8 cellular contexts compared by ENCODE assay signal in genomic region chr7:112207106-112207592, GRCh38. TPM values are rescaled to one million over a fixed set of nuclear protein-coding genes. Genes with fewer than 3 reads are reported as not detected.
A peak's percentile ranks its signal among the peaks of the same experiment; 100 is the strongest.
DNase-seq lines count a peak whose midpoint lies in the region; ATAC-seq, FAIRE-seq and TF ChIP-seq lines count a peak whose summit lies in the region.

No MANE protein-coding gene starts in this region.

- peak; percentile 15 for FAIRE-seq in RCC 7860 (lab: Jason Lieb, UNC)

- no peaks in the 10 kb centered on the region for H3K27me3 ChIP-seq in neuron (ENCODE audit: insufficient read depth, low read length)

- peak overlapping the region; percentile 98 to 100 for H3K4me3 Mint-ChIP-seq in activated T-cell treated with anti-CD3 and anti-CD28 coated beads, Interleukin-2, amount 50 U/mL, for 72 hours

- H3K4me1 Mint-ChIP-seq in activated T-cell treated with anti-CD3 and anti-CD28 coated beads, Interleukin-2, amount 50 U/mL, for 72 hours (ENCODE audit: low read depth): peaks cover 39% of the 10 kb centered on the region

- peak overlapping the region; percentile 84 for H3K4me3 ChIP-seq in epithelial cell of esophagus (ENCODE audit: low read length)
- H3K4me3 ChIP-seq in neuron (ENCODE audit: low read length): peak overlapping the region; percentile 88

- H2AFZ ChIP-seq in neuron (ENCODE audit: low read depth, low read length): peak overlapping the region; percentile 80

- H3K4me1 ChIP-seq in neuron (ENCODE audit: insufficient read depth, low read length): peaks cover 17% of the 10 kb centered on the region

- TF ChIP-seq CTCF in epithelial cell of esophagus (IDR thresholded peaks at IDR 0.05; ENCODE audit: insufficient read depth, low read depth, low read length, missing control alignments): no peak

- H3K9me3 Mint-ChIP-seq in activated T-cell treated with anti-CD3 and anti-CD28 coated beads, Interleukin-2, amount 50 U/mL, for 72 hours: no peaks in the 10 kb centered on the region

- no peak for ATAC-seq in activated T-cell treated with anti-CD3 and anti-CD28 coated beads, Interleukin-2, amount 50 U/mL, for 72 hours (replicated peaks in 1 of 2)
- ATAC-seq in GM21447 (IDR thresholded peaks at IDR 0.05; ENCODE audit: unreplicated experiment) (no peak), GM19463 (IDR thresholded peaks at IDR 0.05; ENCODE audit: unreplicated experiment) (no peak)

- DNase-seq in activated T-cell treated with anti-CD3 and anti-CD28 coated beads, Interleukin-2, amount 50 U/mL, for 72 hours: no peak
- no peak for DNase-seq in activated T-cell treated with anti-CD3 and anti-CD28 coated beads, Interleukin-2, amount 50 U/mL, for 1 hour
- DNase-seq in RCC 7860 (ENCODE audit: low spot score): peak; percentile 23
- DNase-seq in epithelial cell of esophagus (ENCODE audit: low read depth): no peak
- no peak for DNase-seq in NCI-H2107 (lab: John Stamatoyannopoulos, UW)

- peaks cover 4 to 5% of the 10 kb centered on the region in 2 donors for H3K36me3 Mint-ChIP-seq in activated T-cell treated with anti-CD3 and anti-CD28 coated beads, Interleukin-2, amount 50 U/mL, for 72 hours (ENCODE audit: insufficient read depth in 2 of 2)

- H3K9me3 ChIP-seq in neuron (ENCODE audit: low read length): no peaks in the 10 kb centered on the region

- H3K27me3 Mint-ChIP-seq in activated T-cell treated with anti-CD3 and anti-CD28 coated beads, Interleukin-2, amount 50 U/mL, for 72 hours (ENCODE audit: low read depth): peaks cover 26% of the 10 kb centered on the region

- H3K36me3 ChIP-seq in neuron (ENCODE audit: insufficient read depth, low read length): no peaks in the 10 kb centered on the region

- H3K27ac Mint-ChIP-seq in activated T-cell treated with anti-CD3 and anti-CD28 coated beads, Interleukin-2, amount 50 U/mL, for 72 hours: peak overlapping the region; percentile 97

RNA-seq across cellular contexts. Expression of gene ZNF277, which starts 0.7 kb away (rescaled TPM):
- total RNA-seq in activated T-cell treated with anti-CD3 and anti-CD28 coated beads, Interleukin-2, amount 50 U/mL, for 72 hours: 10 to 100 TPM; 26.4 to 34.3 TPM

RNA-seq across cellular contexts. Expression of gene DOCK4, which starts 0.9 kb away (rescaled TPM):
- total RNA-seq in activated T-cell treated with anti-CD3 and anti-CD28 coated beads, Interleukin-2, amount 50 U/mL, for 72 hours: under 1 TPM; 0.29 to 0.53 TPM
